ENCODE assay signal across 8 cellular contexts in genomic region chr17:61862975-61863800, GRCh38. TPM values are rescaled to one million over a fixed set of nuclear protein-coding genes. Genes with fewer than 3 reads are reported as not detected.
DNase-seq lines count a peak whose midpoint lies in the region; ATAC-seq and TF ChIP-seq lines count a peak whose summit lies in the region.

Gene BRIP1 (minus strand): TSS chr17:61863528. CDS start chr17:61861539, 1,989 bp downstream.

- H3K4me1 ChIP-seq in adipocyte (ENCODE audit: control insufficient read depth, insufficient read depth, low read length) (peaks cover 14% of the 10 kb centered on the region), left ventricle myocardium inferior (peaks cover 18% of the 10 kb centered on the region)

- intact Hi-C loops in left ventricle myocardium inferior (cut with micrococcal nuclease): no loop called here

- peak within 1 kb of the TSS; percentile 79 for H3K27ac ChIP-seq in left ventricle myocardium inferior (replicated peaks)

- CTCF ChIA-PET in T-cell (lab: Charles Lee): interaction anchor here (0.6 to 1.2 kb wide), 6 partner anchors 12 to 819 kb away, joined by 3 to 9 read pairs (median 4); no protein-coding TSS in a partner anchor

- H3K27me3 Mint-ChIP-seq in T-cell: no peaks in the 10 kb centered on the region
- H3K27me3 Mint-ChIP-seq in progenitor cell of endocrine pancreas: no peaks in the 10 kb centered on the region

- in situ Hi-C loops in GM13976 (cut with MboI; ENCODE audit: low sequenced_read_pairs, unreplicated experiment): no loop called here

- TF ChIP-seq CTCF in GM13976 (IDR thresholded peaks at IDR 0.05; ENCODE audit: borderline replicate concordance, control extremely low read depth, extremely low read depth, insufficient read depth, missing control alignments): no peak
- no peak for TF ChIP-seq CTCF in left ventricle myocardium inferior (IDR thresholded peaks at IDR 0.05; ENCODE audit: borderline replicate concordance)
- TF ChIP-seq CTCF in progenitor cell of endocrine pancreas (IDR thresholded peaks at IDR 0.05; ENCODE audit: unreplicated experiment): no peak

- H3K27me3 ChIP-seq in adipocyte (replicated peaks; ENCODE audit: control insufficient read depth, insufficient read depth, low read length): no peaks in the 10 kb centered on the region
- no peaks in the 10 kb centered on the region for H3K27me3 ChIP-seq in left ventricle myocardium inferior (ENCODE audit: low read depth)

- POLR2A ChIA-PET in T-cell (lab: Charles Lee): interaction anchor here in 1 of 2 donors (0.6 to 0.7 kb wide), 9 partner anchors 11 to 1629 kb away, joined by 3 to 10 read pairs (median 4); no protein-coding TSS in a partner anchor

- ATAC-seq in HG02870 (IDR thresholded peaks at IDR 0.05; ENCODE audit: unreplicated experiment) (peak; percentile 87), T-cell (replicated peaks in 1 of 4) (peak; percentile 99)

- H3K36me3 Mint-ChIP-seq in T-cell (peaks cover 4% of the 10 kb centered on the region), progenitor cell of endocrine pancreas (ENCODE audit: insufficient read depth) (no peaks in the 10 kb centered on the region)

- H3K9ac ChIP-seq in adipocyte (ENCODE audit: low read length): peak within 1 kb of the TSS; percentile 85

- H3K4me1 Mint-ChIP-seq in T-cell (peaks cover 27 to 37% (median 30%) of the 10 kb centered on the region in 3 donors), progenitor cell of endocrine pancreas (ENCODE audit: low read depth) (peaks cover 20% of the 10 kb centered on the region)

- H3K9me3 Mint-ChIP-seq in T-cell (no peaks in the 10 kb centered on the region), progenitor cell of endocrine pancreas (ENCODE audit: low read depth) (no peaks in the 10 kb centered on the region)

- H3K9me3 ChIP-seq in adipocyte (ENCODE audit: control insufficient read depth, low read length): no peaks in the 10 kb centered on the region
- no peaks in the 10 kb centered on the region for H3K9me3 ChIP-seq in left ventricle myocardium inferior (replicated peaks)

- H3K4me3 Mint-ChIP-seq in T-cell (peak within 1 kb of the TSS; percentile 94 to 97 (median 95)), progenitor cell of endocrine pancreas (ENCODE audit: low read depth) (peak within 1 kb of the TSS; percentile 94)

- DNase-seq in GM13976 (ENCODE audit: low spot score) (peak; percentile 92), NCI-H146 (lab: John Stamatoyannopoulos, UW) (peak; percentile 95), T-cell (peak; percentile 69 to 93 (median 85)), adipocyte (ENCODE audit: low read depth) (peak; percentile 98), left ventricle myocardium inferior (peak; percentile 88), progenitor cell of endocrine pancreas (ENCODE audit: low spot score, unreplicated experiment) (peak; percentile 84), ureter (ENCODE audit: low spot score) (peak; percentile 93)

- H3K4me3 ChIP-seq in adipocyte (ENCODE audit: low read length) (peak within 1 kb of the TSS; percentile 95), left ventricle myocardium inferior (peak within 1 kb of the TSS; percentile 78)

- H3K36me3 ChIP-seq in adipocyte (ENCODE audit: control insufficient read depth, insufficient read depth, low read length, severe bottlenecking): peaks cover 16% of the 10 kb centered on the region
- peaks cover 14% of the 10 kb centered on the region for H3K36me3 ChIP-seq in left ventricle myocardium inferior

- H3K27ac Mint-ChIP-seq in T-cell (peak within 1 kb of the TSS; percentile 93 to 94), progenitor cell of endocrine pancreas (peak within 1 kb of the TSS; percentile 98)

RNA-seq across cellular contexts. Expression of gene BRIP1, which starts in this region (rescaled TPM):
- total RNA-seq in T-cell (1 to 10 TPM; 1.4 to 3.5 (median 1.7) TPM), left ventricle myocardium inferior (0.22 TPM), progenitor cell of endocrine pancreas (13.5 and 14.3 TPM in 2 replicates), ureter (2.0 TPM)

Comparison
In these comparisons a context has a peak if more than half of its experiments do, and no peak if none do; other contexts are left out.
1. Peak in every context shown above with its lines: DNase-seq, ATAC-seq, H3K4me3 ChIP-seq and H3K27ac ChIP-seq.
2. Peak in DNase-seq, H3K4me3 ChIP-seq and H3K27ac ChIP-seq in left ventricle myocardium inferior; RNA of the gene not detected or under 1 TPM.